ENCODE assay signal across 8 cellular contexts in the genomic region with DNA sequence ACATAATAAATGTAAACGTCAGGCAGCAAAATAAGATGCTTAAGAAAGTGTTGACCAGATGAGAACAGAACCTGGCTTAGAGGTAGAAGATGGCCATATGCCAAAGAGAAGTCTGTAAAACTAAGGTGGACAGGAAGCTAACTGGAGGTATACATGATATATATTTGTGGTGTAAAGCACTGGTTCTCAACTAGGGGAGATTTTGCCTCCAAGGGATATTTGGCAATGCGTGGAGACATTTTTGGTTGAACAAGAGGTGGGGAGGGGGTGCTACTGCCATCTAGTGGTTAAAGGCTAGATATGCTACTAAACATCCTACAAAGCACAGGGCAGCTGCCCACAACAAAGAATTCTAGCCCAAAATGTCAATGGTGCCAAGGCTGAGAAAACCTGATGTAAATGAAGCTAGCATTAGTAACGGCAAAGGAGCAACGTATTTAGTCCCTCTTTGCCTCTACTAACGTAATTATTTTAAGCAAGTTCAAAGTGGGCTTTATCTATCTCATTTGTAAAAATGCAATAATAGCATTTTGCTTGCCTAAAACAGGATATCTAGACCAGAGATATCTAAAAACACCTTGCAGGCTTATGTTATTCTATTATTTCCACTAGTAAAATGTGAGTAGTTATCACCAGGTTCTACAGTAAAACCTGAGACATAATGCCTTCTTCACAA.
DNase-seq lines count a peak whose midpoint lies in the region; ATAC-seq and TF ChIP-seq lines count a peak whose summit lies in the region.

No MANE protein-coding gene starts in this region.

- H3K4me2 ChIP-seq in Loucy (ENCODE audit: low read depth, low read length, poor library complexity, severe bottlenecking) = no peak overlapping the region

- H4K20me1 ChIP-seq in Loucy (ENCODE audit: insufficient read depth, low read length, poor library complexity, severe bottlenecking) = no peaks in the 10 kb centered on the region

- peaks cover 4% of the 10 kb centered on the region; the same call in 1 of the 2 replicates for H3K9me3 ChIP-seq in Loucy (ENCODE audit: insufficient read depth, low read depth, low read length)

- H3K79me2 ChIP-seq in Loucy (ENCODE audit: insufficient read depth, low read length) = no peaks in the 10 kb centered on the region

- H3K27me3 ChIP-seq in Loucy (ENCODE audit: insufficient read depth, low read length, poor library complexity, severe bottlenecking) = no peaks in the 10 kb centered on the region

- no peaks in the 10 kb centered on the region for H3F3A ChIP-seq in Loucy (ENCODE audit: low read depth)

- TF ChIP-seq CTCF in Loucy (conservative IDR thresholded peaks at IDR 0.05; ENCODE audit: low read length) = peak; percentile 86

- H3K4me3 ChIP-seq in Loucy (ENCODE audit: low read length, poor library complexity, severe bottlenecking) = no peak overlapping the region

- peaks cover 8% of the 10 kb centered on the region; the same call in 1 of the 2 replicates for H3K36me3 ChIP-seq in Loucy (ENCODE audit: insufficient read depth, low read length)

- H3K4me1 ChIP-seq in Loucy (ENCODE audit: insufficient read depth, low read length, poor library complexity, severe bottlenecking) = no peaks in the 10 kb centered on the region

- H3K9ac ChIP-seq in Loucy (ENCODE audit: low read depth, low read length, poor library complexity, severe bottlenecking) = no peak overlapping the region

- peak; percentile 85 to 88 for DNase-seq in AML-193 (lab: John Stamatoyannopoulos, UW)
- peak; percentile 69 to 73 for DNase-seq in SHP77 (lab: John Stamatoyannopoulos, UW)
- DNase-seq in activated effector memory CD4-positive, alpha-beta T cell treated with Interleukin-2 at 50 U/mL for 16 hours = peak; percentile 6
- peak; percentile 71 for DNase-seq in glomerular visceral epithelial cell (ENCODE audit: extremely low spot score)
- DNase-seq in pulmonary artery endothelial cell (ENCODE audit: low read depth, low spot score) = peak; percentile 13

- peak; percentile 68 for ATAC-seq in GM18873 (IDR thresholded peaks at IDR 0.05; ENCODE audit: low FRiP score, unreplicated experiment)
- ATAC-seq in GM21526 (IDR thresholded peaks at IDR 0.05; ENCODE audit: low FRiP score, unreplicated experiment) = no peak

- no peak overlapping the region for H2AFZ ChIP-seq in Loucy (ENCODE audit: low read length)

- H3K9me2 ChIP-seq in Loucy (replicated peaks; ENCODE audit: low read depth, low read length) = no peaks in the 10 kb centered on the region

Comparison
In these comparisons a context has a peak if more than half of its experiments do, and no peak if none do; other contexts are left out.
1. DNase-seq: peak in every context shown above with its lines; median percentile 86 in AML-193; 71 in SHP77; 71 in glomerular visceral epithelial cell; 13 in pulmonary artery endothelial cell; 6 in activated effector memory CD4-positive, alpha-beta T cell treated with Interleukin-2 at 50 U/mL for 16 hours.